In genomic region chr5:34589832-34590231, GRCh38 we compare ENCODE assay signal across 7 cellular contexts.
"Had no signal": no experiment of that assay in that cellular context is flagged by ENCODE, and none has a peak within 500 bp of the region (broad histone marks: within the 10 kb centered on the region; RNA-seq: fewer than 3 reads in every experiment).

No MANE protein-coding gene starts in this region.

- DNase-seq: GOT3, H7, KG1 had no signal

- H3K9me3 ChIP-seq: HAP-1 had no signal

- H3K4me1 ChIP-seq: HAP-1 had no signal

- H3K9me3 Mint-ChIP-seq: IgD-negative memory B cell had no signal

- H3K36me3 Mint-ChIP-seq: IgD-negative memory B cell had no signal

- H3K4me3 ChIP-seq: HAP-1 had no signal

- H3K36me3 ChIP-seq: HAP-1 had no signal

- H3K4me3 Mint-ChIP-seq: IgD-negative memory B cell had no signal

- ATAC-seq: HCT116 had no signal

- H3K27ac Mint-ChIP-seq: IgD-negative memory B cell had no signal

- FAIRE-seq: HTR-8/SVneo had no signal
